ENCODE assay signal across 14 cellular contexts in the genomic region with DNA sequence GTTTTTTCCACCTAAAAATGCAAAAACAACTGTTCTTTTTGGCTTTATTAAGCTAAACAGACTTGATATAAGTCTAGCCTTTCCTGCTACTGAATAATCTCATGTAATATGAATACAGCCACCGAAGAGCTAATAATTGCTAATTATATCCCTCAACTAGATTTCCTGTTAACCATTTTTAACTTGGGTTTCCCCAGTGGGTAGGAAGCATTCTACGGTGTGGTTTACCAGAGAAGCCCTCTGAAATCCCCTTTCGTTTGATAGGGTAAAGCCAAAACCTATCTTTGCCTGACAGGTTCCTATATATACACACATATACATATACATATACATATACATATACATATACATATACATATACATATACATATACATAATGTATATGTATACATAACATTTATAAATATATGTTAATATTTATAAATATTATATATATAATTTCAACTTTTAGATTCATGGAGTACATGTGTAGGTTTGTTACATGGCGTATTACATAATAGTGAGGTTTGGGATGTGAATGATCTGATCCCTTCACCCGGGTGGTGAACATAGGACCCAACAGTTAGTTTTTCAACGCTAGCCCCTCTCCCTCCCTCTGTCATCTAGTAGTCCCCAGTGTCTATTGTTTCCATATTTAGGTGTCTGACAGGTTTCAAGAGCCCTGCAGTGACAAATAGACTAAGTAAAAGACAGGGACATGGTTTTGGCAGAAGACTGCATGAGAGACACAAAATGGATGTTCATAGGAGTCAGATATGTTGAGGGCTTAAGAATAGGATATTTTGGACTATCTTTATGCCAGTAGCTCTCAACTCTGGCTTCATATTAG.
DNase-seq lines count a peak whose midpoint lies in the region; ATAC-seq, FAIRE-seq and TF ChIP-seq lines count a peak whose summit lies in the region.
"Had no signal": no experiment of that assay in that cellular context is flagged by ENCODE, and none has a peak within 500 bp of the region (broad histone marks: within the 10 kb centered on the region; RNA-seq: fewer than 3 reads in every experiment).

No MANE protein-coding gene starts in this region.

- CTCF ChIA-PET in mammary epithelial cell (lab: Charles Lee; ENCODE audit: low non-redundant PET) = no interaction called here

- no peak overlapping the region for H3K4me2 ChIP-seq in mammary epithelial cell (ENCODE audit: insufficient read depth, low read depth, low read length)

- WGBS in esophagus muscularis mucosa = 78% methylated on average over 6 of the region's 6 CpGs
- WGBS in mammary epithelial cell (ENCODE audit: low coverage, missing lambda C conversion rate) = 84% methylated on average over 6 of the region's 6 CpGs

- intact Hi-C loops in esophagus muscularis mucosa (cut with DNase I) = no loop called here
- intact Hi-C loops in mammary epithelial cell (cut with micrococcal nuclease) = no loop called here

- no peaks in the 10 kb centered on the region for H3K27me3 ChIP-seq in esophagus muscularis mucosa
- no peaks in the 10 kb centered on the region for H3K27me3 ChIP-seq in mammary epithelial cell (ENCODE audit: insufficient read depth, low read length)
- H3K27me3 ChIP-seq: transverse colon had no signal

- no peak; the same call in 1 of the 2 replicates for TF ChIP-seq POLR2A in GM12891 (IDR thresholded peaks at IDR 0.05; ENCODE audit: low read depth, low read length)
- no peak for TF ChIP-seq POLR2A in esophagus muscularis mucosa (IDR thresholded peaks at IDR 0.05; ENCODE audit: low read depth)

- H3K9ac ChIP-seq in mammary epithelial cell (ENCODE audit: insufficient read depth, low read length) = no peak overlapping the region

- dilution Hi-C loops in mammary epithelial cell (cut with HindIII; ENCODE audit: low sequenced_read_pairs) = no loop called here

- no peak overlapping the region for H3K4me3 Mint-ChIP-seq in activated naive CD8-positive, alpha-beta T cell treated with anti-CD3 and anti-CD28 coated beads, Interleukin-2, amount 50 U/mL, for 24 hours

- no peaks in the 10 kb centered on the region for H3K36me3 ChIP-seq in esophagus muscularis mucosa
- H3K36me3 ChIP-seq in mammary epithelial cell (ENCODE audit: insufficient read depth, low read length) = no peaks in the 10 kb centered on the region
- H3K36me3 ChIP-seq: adrenal gland, transverse colon had no signal

- peak; percentile 60 for ATAC-seq in HG03108 (IDR thresholded peaks at IDR 0.05; ENCODE audit: unreplicated experiment)
- peak; percentile 59 for ATAC-seq in activated naive CD8-positive, alpha-beta T cell treated with anti-CD3 and anti-CD28 coated beads, Interleukin-2, amount 50 U/mL, for 24 hours

- H3K4me3 ChIP-seq in esophagus muscularis mucosa = no peak overlapping the region
- H3K4me3 ChIP-seq in mammary epithelial cell (replicated peaks in 1 of 3; ENCODE audit: insufficient read depth in 1 of 3, low read depth in 2 of 3, low read length in 3 of 3) = no peak overlapping the region
- H3K4me3 ChIP-seq: adrenal gland, transverse colon had no signal

- FAIRE-seq in GM12891 (lab: Jason Lieb, UNC) = peak; percentile 89
- no peak for FAIRE-seq in urothelium cell line (lab: Jason Lieb, UNC)
- FAIRE-seq: endothelial cell of umbilical vein had no signal

- no peak for TF ChIP-seq CTCF in GM20000 (IDR thresholded peaks at IDR 0.05; ENCODE audit: extremely low read depth, missing control alignments)
- TF ChIP-seq CTCF in esophagus muscularis mucosa (IDR thresholded peaks at IDR 0.05) = no peak
- TF ChIP-seq CTCF in mammary epithelial cell (conservative IDR thresholded peaks at IDR 0.05 in 1 of 2, IDR thresholded peaks at IDR 0.05 in 1 of 2; ENCODE audit: extremely low read depth in 1 of 2, insufficient read depth in 1 of 2, low read depth in 1 of 2, low read length in 2 of 2) = no peak

- H3K27ac ChIP-seq in esophagus muscularis mucosa (replicated peaks in 1 of 4) (no peak overlapping the region), mammary epithelial cell (ENCODE audit: insufficient read depth, low read depth, low read length) (no peak overlapping the region)
- H3K27ac ChIP-seq: adrenal gland, C4-2B, transverse colon had no signal

- no peak overlapping the region for H2AFZ ChIP-seq in mammary epithelial cell (ENCODE audit: low read depth, low read length)

- H3K9me3 ChIP-seq in esophagus muscularis mucosa (no peaks in the 10 kb centered on the region), mammary epithelial cell (replicated peaks; ENCODE audit: insufficient read depth, low read length) (peaks cover 5% of the 10 kb centered on the region)
- H3K9me3 ChIP-seq: adrenal gland, transverse colon had no signal

- DNase-seq in GM12891 (ENCODE audit: insufficient read length, low spot score) (no peak), GM20000 (ENCODE audit: low spot score) (peak; percentile 11), esophagus muscularis mucosa (ENCODE audit: extremely low spot score) (no peak), mammary epithelial cell (no peak), COR-L47 (lab: John Stamatoyannopoulos, UW) (no peak), urothelium cell line (ENCODE audit: low spot score) (no peak)
- no peak for DNase-seq in activated naive CD8-positive, alpha-beta T cell treated with anti-CD3 and anti-CD28 coated beads, Interleukin-2, amount 50 U/mL, for 24 hours
- DNase-seq: activated CD4-positive, alpha-beta T cell treated with anti-CD3 and anti-CD28 coated beads, Interleukin-2, amount 50 U/mL, for 48 hours; adrenal gland; stimulated activated CD4-positive, alpha-beta T cell treated with anti-CD3 and anti-CD28 coated beads, Interleukin-4, amount 100 ng/mL, for 4 hours; transverse colon had no signal

- peaks cover 3% of the 10 kb centered on the region for H3K36me3 Mint-ChIP-seq in activated naive CD8-positive, alpha-beta T cell treated with anti-CD3 and anti-CD28 coated beads, Interleukin-2, amount 50 U/mL, for 24 hours (ENCODE audit: low read depth)

- BruUV-seq in mammary epithelial cell (replicated peaks; lab: Mats Ljungman, UMichigan) = no TSS peak

- TF ChIP-seq EP300 in esophagus muscularis mucosa (IDR thresholded peaks at IDR 0.05) = no peak

- no peaks in the 10 kb centered on the region for H3K4me1 ChIP-seq in esophagus muscularis mucosa
- H3K4me1 ChIP-seq in mammary epithelial cell (ENCODE audit: insufficient read depth, low read length) = peaks cover 9% of the 10 kb centered on the region
- H3K4me1 ChIP-seq: adrenal gland, transverse colon had no signal

- peaks cover 4% of the 10 kb centered on the region for H3K9me3 Mint-ChIP-seq in activated naive CD8-positive, alpha-beta T cell treated with anti-CD3 and anti-CD28 coated beads, Interleukin-2, amount 50 U/mL, for 24 hours

- in situ Hi-C loops in mammary epithelial cell (cut with MboI; ENCODE audit: low sequenced_read_pairs in 2 of 2) = loop anchor here in 1 of 2 donors (25.0 kb wide), 1 partner anchor 230 kb away; no protein-coding TSS in a partner anchor

- no peaks in the 10 kb centered on the region for H3K27me3 Mint-ChIP-seq in activated naive CD8-positive, alpha-beta T cell treated with anti-CD3 and anti-CD28 coated beads, Interleukin-2, amount 50 U/mL, for 24 hours

- no peaks in the 10 kb centered on the region for H4K20me1 ChIP-seq in mammary epithelial cell (ENCODE audit: insufficient read depth, low read length)

- no peaks in the 10 kb centered on the region for H3K79me2 ChIP-seq in mammary epithelial cell (ENCODE audit: insufficient read depth, low read length)

- H3K27ac Mint-ChIP-seq in activated naive CD8-positive, alpha-beta T cell treated with anti-CD3 and anti-CD28 coated beads, Interleukin-2, amount 50 U/mL, for 24 hours = peak overlapping the region; percentile 63

- H3K4me1 Mint-ChIP-seq in activated naive CD8-positive, alpha-beta T cell treated with anti-CD3 and anti-CD28 coated beads, Interleukin-2, amount 50 U/mL, for 24 hours = peaks cover 48% of the 10 kb centered on the region

TF ChIP-seq in GM12891, 5 proteins besides CTCF, POLR2A, EP300 and RAD21:
- TF ChIP-seq TAF1 (IDR thresholded peaks at IDR 0.05; ENCODE audit: low read depth, low read length) (no peak), SPI1 (IDR thresholded peaks at IDR 0.05; ENCODE audit: low read depth, low read length) (no peak), PAX5 (IDR thresholded peaks at IDR 0.05; ENCODE audit: insufficient read depth, low read length, severe bottlenecking) (no peak), POU2F2 (IDR thresholded peaks at IDR 0.05; ENCODE audit: low read depth, low read length) (no peak), POLR2AphosphoS5 (IDR thresholded peaks at IDR 0.05; ENCODE audit: low read depth, low read length) (no peak; the same call in 1 of the 2 replicates)
TF ChIP-seq in GM12891: peak in this region for 0.
